Comparison of ENCODE assay signal across 20 cellular contexts in the genomic region with DNA sequence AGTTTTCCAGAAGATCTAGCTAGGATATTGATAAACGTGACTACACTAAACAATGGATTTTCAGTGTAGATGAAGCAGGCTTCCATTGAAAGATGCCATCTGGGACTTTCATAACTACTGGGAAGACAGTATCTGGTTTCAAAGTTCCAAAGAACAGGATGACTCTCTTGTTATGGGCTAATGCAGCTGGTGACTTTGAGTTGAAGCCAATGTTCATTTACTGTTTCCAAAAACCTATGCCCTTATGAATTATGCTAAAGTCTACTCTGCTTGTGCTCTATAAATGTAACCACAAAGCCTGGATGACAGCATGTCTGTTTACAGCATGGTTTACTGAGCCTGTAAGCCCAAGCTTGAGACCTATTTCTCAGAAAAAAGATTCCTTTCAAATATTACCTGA.
"Had no signal": no experiment of that assay in that cellular context is flagged by ENCODE, and none has a peak within 500 bp of the region (broad histone marks: within the 10 kb centered on the region; RNA-seq: fewer than 3 reads in every experiment).

No MANE protein-coding gene starts in this region.

- H3K27me3 ChIP-seq: colonic mucosa, heart right ventricle, stomach had no signal

- H3K4me1 ChIP-seq: colonic mucosa, heart right ventricle, parathyroid adenoma, stomach had no signal

- H3K4me3 ChIP-seq: colonic mucosa, heart right ventricle, stomach, thoracic aorta had no signal

- DNase-seq: colonic mucosa; dermis blood vessel endothelial cell; effector CD4-positive, alpha-beta T cell; endodermal cell; erythroblast; foreskin melanocyte; heart right ventricle; hypothalamus; kidney glomerular epithelial cell; mesendoderm; naive thymus-derived CD4-positive, alpha-beta T cell; nephron progenitor cell; small intestine; stimulated activated CD4-positive, alpha-beta T cell treated with anti-CD3 and anti-CD28 coated beads, Interleukin-12 subunit alpha, Interleukin-12 subunit beta, amount 100 ng/mL, for 4 hours; stimulated activated naive CD4-positive, alpha-beta T cell; stomach; substantia nigra; trophoblast cell had no signal

- H3K27ac ChIP-seq: colonic mucosa, heart right ventricle, parathyroid adenoma, stomach, thoracic aorta had no signal

- H3K9me3 ChIP-seq: colonic mucosa, heart right ventricle, stomach, thoracic aorta had no signal

- H3K36me3 ChIP-seq: colonic mucosa, stomach, thoracic aorta had no signal
